8 cellular contexts compared by ENCODE assay signal in genomic region chr20:44886276-44886671, GRCh38. TPM values are rescaled to one million over a fixed set of nuclear protein-coding genes. Genes with fewer than 3 reads are reported as not detected.
DNase-seq lines count a peak whose midpoint lies in the region; ATAC-seq and TF ChIP-seq lines count a peak whose summit lies in the region.

No MANE protein-coding gene starts in this region.

- peaks cover 46 to 54% of the 10 kb centered on the region in 2 donors for H3K4me1 Mint-ChIP-seq in natural killer cell treated with Interleukin-12 subunit alpha and Interleukin-12 subunit beta and Interleukin-15 and Interleukin-18, amount 100 ng/mL, for 72 hours (ENCODE audit: low read depth in 2 of 2)

- in situ Hi-C loops in KBM-7 (cut with MboI; ENCODE audit: low pct_unique_long_range_greater_than_20kb, low sequenced_read_pairs) = no loop called here

- no peaks in the 10 kb centered on the region for H3K9me3 Mint-ChIP-seq in natural killer cell treated with Interleukin-12 subunit alpha and Interleukin-12 subunit beta and Interleukin-15 and Interleukin-18, amount 100 ng/mL, for 72 hours

- CTCF ChIA-PET in BJ (lab: Yijun Ruan, JAX) = no interaction called here

- peak overlapping the region; percentile 76 for H3K4me3 ChIP-seq in BJ (ENCODE audit: low read depth, low read length)
- peak overlapping the region; percentile 92 for H3K4me3 ChIP-seq in colonic mucosa

- H3K36me3 ChIP-seq in BJ (ENCODE audit: control insufficient read depth, insufficient read depth, low read length) (no peaks in the 10 kb centered on the region; the same call in 1 of the 2 replicates), colonic mucosa (no peaks in the 10 kb centered on the region)

- H3K4me1 ChIP-seq in colonic mucosa = peaks cover 44% of the 10 kb centered on the region

- TF ChIP-seq CTCF in BJ (IDR thresholded peaks at IDR 0.05; ENCODE audit: insufficient read depth, low read depth, low read length) (no peak), colonic mucosa (IDR thresholded peaks at IDR 0.05) (no peak)

- H3K27ac Mint-ChIP-seq in natural killer cell treated with Interleukin-12 subunit alpha and Interleukin-12 subunit beta and Interleukin-15 and Interleukin-18, amount 100 ng/mL, for 72 hours = peak overlapping the region; percentile 92 to 95

- H3K27me3 Mint-ChIP-seq in natural killer cell treated with Interleukin-12 subunit alpha and Interleukin-12 subunit beta and Interleukin-15 and Interleukin-18, amount 100 ng/mL, for 72 hours = no peaks in the 10 kb centered on the region

- peak overlapping the region; percentile 86 to 93 for H3K9ac ChIP-seq in colonic mucosa (ENCODE audit: low read depth in 2 of 2, low read length in 2 of 2)

- H3K27ac ChIP-seq in colonic mucosa = peak overlapping the region; percentile 97

- intact Hi-C loops in colonic mucosa (cut with DNase I) = no loop called here

- peak overlapping the region; percentile 97 for H3K4me3 Mint-ChIP-seq in natural killer cell treated with Interleukin-12 subunit alpha and Interleukin-12 subunit beta and Interleukin-15 and Interleukin-18, amount 100 ng/mL, for 72 hours

- DNase-seq in BJ (ENCODE audit: low read depth) (no peak), KBM-7 (peak; percentile 12), colonic mucosa (no peak), NCI-H2029 (lab: John Stamatoyannopoulos, UW) (no peak)
- no peak for DNase-seq in natural killer cell treated with Interleukin-12 subunit alpha and Interleukin-12 subunit beta and Interleukin-15 and Interleukin-18, amount 100 ng/mL, for 72 hours (ENCODE audit: low spot score)
- DNase-seq in activated CD4-positive, alpha-beta T cell treated with anti-CD3 and anti-CD28 coated beads for 1 hour = no peak

- no peak for ATAC-seq in natural killer cell treated with Interleukin-12 subunit alpha and Interleukin-12 subunit beta and Interleukin-15 and Interleukin-18, amount 100 ng/mL, for 72 hours
- ATAC-seq in HG02588 (IDR thresholded peaks at IDR 0.05; ENCODE audit: unreplicated experiment) (no peak), GM21381 (IDR thresholded peaks at IDR 0.05; ENCODE audit: unreplicated experiment) (no peak)

- H3K36me3 Mint-ChIP-seq in natural killer cell treated with Interleukin-12 subunit alpha and Interleukin-12 subunit beta and Interleukin-15 and Interleukin-18, amount 100 ng/mL, for 72 hours = no peaks in the 10 kb centered on the region

- H3K27me3 ChIP-seq in BJ (ENCODE audit: control insufficient read depth, insufficient read depth, low read length) (no peaks in the 10 kb centered on the region; the same call in 1 of the 2 replicates), colonic mucosa (no peaks in the 10 kb centered on the region)

- no peaks in the 10 kb centered on the region for H3K9me3 ChIP-seq in colonic mucosa

- POLR2A ChIA-PET in BJ (lab: Charles Lee) = no interaction called here

RNA-seq across cellular contexts. Expression of gene YWHAB, which starts 0.8 kb away (rescaled TPM):
- polyA plus RNA-seq in BJ (2011; rRNA removed) = 60.5 and 114 TPM in 2 replicates
- 33.2 and 49.9 TPM in 2 replicates for polyA minus RNA-seq in BJ (2011; rRNA and poly(A)+ RNA removed)
- total RNA-seq in colonic mucosa = 100 to 1,000 TPM; 256 to 282 TPM
- 100 to 1,000 TPM; 189 to 283 TPM for total RNA-seq in natural killer cell treated with Interleukin-12 subunit alpha and Interleukin-12 subunit beta and Interleukin-15 and Interleukin-18, amount 100 ng/mL, for 72 hours

RNA-seq across cellular contexts. Expression of gene PABPC1L, which starts 23.6 kb away (rescaled TPM):
- 40.5 and 55.0 TPM in 2 replicates for polyA plus RNA-seq in BJ (2011; rRNA removed)
- polyA minus RNA-seq in BJ (2011; rRNA and poly(A)+ RNA removed) = 11.0 and 12.1 TPM in 2 replicates
- 10 to 100 TPM; 11.5 to 36.3 TPM for total RNA-seq in colonic mucosa
- 100 to 1,000 TPM in 1 of 2 donors, 10 to 100 TPM in 1; 58.2 to 113 TPM for total RNA-seq in natural killer cell treated with Interleukin-12 subunit alpha and Interleukin-12 subunit beta and Interleukin-15 and Interleukin-18, amount 100 ng/mL, for 72 hours
